ENCODE assay signal across 7 cellular contexts in the genomic region with DNA sequence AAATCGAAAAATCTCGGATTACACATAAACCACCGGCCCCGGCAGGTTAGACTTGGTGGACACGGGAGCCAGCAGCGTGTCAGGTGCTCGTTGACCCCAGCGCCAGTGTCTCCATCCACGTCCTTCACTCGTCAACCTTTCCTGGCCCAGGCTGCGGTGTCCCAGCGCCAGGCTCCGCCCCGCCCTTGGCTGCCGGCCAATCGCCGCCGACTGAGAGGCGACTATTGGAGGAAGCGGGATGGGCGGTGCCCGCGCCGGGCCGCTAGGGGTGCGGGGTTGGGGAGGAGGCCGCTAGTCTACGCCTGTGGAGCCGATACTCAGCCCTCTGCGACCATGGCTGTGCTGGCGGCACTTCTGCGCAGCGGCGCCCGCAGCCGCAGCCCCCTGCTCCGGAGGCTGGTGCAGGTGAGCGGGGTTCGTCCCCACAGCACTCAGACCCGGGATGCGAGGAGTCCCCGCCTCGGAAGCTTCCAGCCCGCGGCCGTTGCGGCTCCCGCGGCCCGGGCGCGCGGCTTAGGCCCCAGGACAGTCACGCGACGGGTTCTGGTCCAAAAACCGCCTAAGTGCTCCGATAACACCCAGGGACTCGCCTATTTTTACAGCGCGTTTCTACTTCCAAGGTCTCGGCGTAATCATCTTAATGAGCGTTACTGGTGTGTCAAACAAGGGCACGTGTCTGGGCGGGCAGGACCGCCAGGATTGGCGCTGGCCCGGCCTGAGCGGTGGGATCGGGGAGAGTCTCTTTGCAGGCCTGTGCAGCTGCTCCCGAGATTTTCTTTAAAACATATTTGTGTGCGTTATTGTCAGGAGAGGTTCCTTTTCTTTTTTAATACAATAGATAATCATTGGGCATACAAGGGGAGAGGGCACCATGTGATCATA. TPM values are rescaled to one million over a fixed set of nuclear protein-coding genes. Genes with fewer than 3 reads are reported as not detected.
A peak's percentile ranks its signal among the peaks of the same experiment; 100 is the strongest.
DNase-seq lines count a peak whose midpoint lies in the region; ATAC-seq and TF ChIP-seq lines count a peak whose summit lies in the region.

A gene (plus strand): TSS at position 294 of the 882 bp plus-strand sequence. CDS start 40 bp downstream, at position 334.

- in situ Hi-C loops in astrocyte of the spinal cord (cut with HindIII; ENCODE audit: low sequenced_read_pairs), result no loop called here

- H3K4me3 ChIP-seq in astrocyte of the spinal cord (ENCODE audit: low read depth, low read length), result peak within 1 kb of the TSS; percentile 54

- DNase-seq in NCI-H2081 (lab: John Stamatoyannopoulos, UW), result peak; percentile 89 to 92
- peak; percentile 71 for DNase-seq in T1000 (lab: John Stamatoyannopoulos, UW)
- DNase-seq in astrocyte of the spinal cord (ENCODE audit: low read depth, low spot score), result peak; percentile 88
- peak; percentile 48 to 98 (median 89) for DNase-seq in hypothalamus (lab: John Stamatoyannopoulos, UW)
- peak; percentile 99 for DNase-seq in sciatic nerve (ENCODE audit: low spot score)

- ATAC-seq in GM18508 (IDR thresholded peaks at IDR 0.05; ENCODE audit: insufficient read depth, unreplicated experiment), result peak; percentile 83
- ATAC-seq in HG03025 (IDR thresholded peaks at IDR 0.05; ENCODE audit: low FRiP score, unreplicated experiment), result peak; percentile 96
- peak; percentile 98 for ATAC-seq in sciatic nerve

- TF ChIP-seq CTCF in astrocyte of the spinal cord (IDR thresholded peaks at IDR 0.05; ENCODE audit: low read depth, low read length), result peak; percentile 20

- intact Hi-C loops in sciatic nerve (cut with DNase I), result loop anchor here (10.0 kb wide), 1 partner anchor 523 kb away; no protein-coding TSS in a partner anchor

RNA-seq across cellular contexts. Expression of the gene that starts here (rescaled TPM):
- total RNA-seq in sciatic nerve, result 72.5 TPM

Comparison
In these comparisons a context has a peak if more than half of its experiments do, and no peak if none do; other contexts are left out.
1. Peak in every context shown above with its lines: DNase-seq, ATAC-seq and H3K4me3 ChIP-seq.